In genomic region chr11:132941024-132941646, GRCh38 we compare ENCODE assay signal across 8 cellular contexts.
DNase-seq lines count a peak whose midpoint lies in the region; ATAC-seq and TF ChIP-seq lines count a peak whose summit lies in the region.

No MANE protein-coding gene starts in this region.

- H3K27ac Mint-ChIP-seq in neural crest cell (ENCODE audit: unreplicated experiment): no peak overlapping the region

- peaks cover 14 to 51% (median 45%) of the 10 kb centered on the region in 7 donors for H3K27me3 ChIP-seq in heart right ventricle

- peaks cover 0 to 7% (median 4%) of the 10 kb centered on the region in 9 donors for H3K4me1 ChIP-seq in heart right ventricle

- H3K9me3 Mint-ChIP-seq in neural crest cell: no peaks in the 10 kb centered on the region

- H3K4me3 ChIP-seq in heart right ventricle: no peak overlapping the region

- H3K9me3 ChIP-seq in heart right ventricle: no peaks in the 10 kb centered on the region

- TF ChIP-seq CTCF in heart right ventricle (IDR thresholded peaks at IDR 0.05): peak; percentile 58 to 88 (median 80)
- peak; percentile 93 for TF ChIP-seq CTCF in neural crest cell (conservative IDR thresholded peaks at IDR 0.05)

- DNase-seq in heart right ventricle: peak in 1 of 2 donors; percentile 22
- no peak for DNase-seq in left cardiac atrium
- peak; percentile 38 for DNase-seq in NCI-H2227 treated with DMSO at 0.1 percent for 48 hours (lab: John Stamatoyannopoulos, UW)
- DNase-seq in neural crest cell (ENCODE audit: low read depth, low spot score): peak; percentile 30
- no peak for DNase-seq in OCI-M2 (lab: John Stamatoyannopoulos, UW; ENCODE audit: unreplicated experiment)

- peak in 1 of 8 donors; percentile 23 for ATAC-seq in heart right ventricle
- ATAC-seq in left cardiac atrium: no peak
- ATAC-seq in GM18909 (IDR thresholded peaks at IDR 0.05; ENCODE audit: poor library complexity, unreplicated experiment): no peak
- ATAC-seq in HG02759 (IDR thresholded peaks at IDR 0.05; ENCODE audit: unreplicated experiment): no peak

- H3K4me3 Mint-ChIP-seq in neural crest cell: peak overlapping the region; percentile 78

- H3K27ac ChIP-seq in heart right ventricle (no peak overlapping the region), cingulate gyrus (ENCODE audit: low read depth, low read length) (peak overlapping the region; percentile 29)

- intact Hi-C loops in heart right ventricle (cut with DNase I): loop anchor here in 3 of 10 donors (5.0 to 10.0 kb wide), 4 partner anchors 466 to 1876 kb away; no protein-coding TSS in a partner anchor
- intact Hi-C loops in left cardiac atrium (cut with DNase I): no loop called here

- 40 to 44% methylated on average over 4 of the region's 4 CpGs for WGBS in heart right ventricle, 2 donors

- H3K36me3 ChIP-seq in heart right ventricle: no peaks in the 10 kb centered on the region

- H3K36me3 Mint-ChIP-seq in neural crest cell (ENCODE audit: low read depth): no peaks in the 10 kb centered on the region

- peaks cover 29% of the 10 kb centered on the region for H3K4me1 Mint-ChIP-seq in neural crest cell

- peaks cover 39% of the 10 kb centered on the region for H3K27me3 Mint-ChIP-seq in neural crest cell (ENCODE audit: low read depth)

Comparison
In these comparisons a context has a peak if more than half of its experiments do, and no peak if none do; other contexts are left out.
1. DNase-seq: peak in NCI-H2227 treated with DMSO at 0.1 percent for 48 hours (single experiment) and neural crest cell (single experiment); none in left cardiac atrium (single experiment) and OCI-M2 (single experiment).